In the genomic region with DNA sequence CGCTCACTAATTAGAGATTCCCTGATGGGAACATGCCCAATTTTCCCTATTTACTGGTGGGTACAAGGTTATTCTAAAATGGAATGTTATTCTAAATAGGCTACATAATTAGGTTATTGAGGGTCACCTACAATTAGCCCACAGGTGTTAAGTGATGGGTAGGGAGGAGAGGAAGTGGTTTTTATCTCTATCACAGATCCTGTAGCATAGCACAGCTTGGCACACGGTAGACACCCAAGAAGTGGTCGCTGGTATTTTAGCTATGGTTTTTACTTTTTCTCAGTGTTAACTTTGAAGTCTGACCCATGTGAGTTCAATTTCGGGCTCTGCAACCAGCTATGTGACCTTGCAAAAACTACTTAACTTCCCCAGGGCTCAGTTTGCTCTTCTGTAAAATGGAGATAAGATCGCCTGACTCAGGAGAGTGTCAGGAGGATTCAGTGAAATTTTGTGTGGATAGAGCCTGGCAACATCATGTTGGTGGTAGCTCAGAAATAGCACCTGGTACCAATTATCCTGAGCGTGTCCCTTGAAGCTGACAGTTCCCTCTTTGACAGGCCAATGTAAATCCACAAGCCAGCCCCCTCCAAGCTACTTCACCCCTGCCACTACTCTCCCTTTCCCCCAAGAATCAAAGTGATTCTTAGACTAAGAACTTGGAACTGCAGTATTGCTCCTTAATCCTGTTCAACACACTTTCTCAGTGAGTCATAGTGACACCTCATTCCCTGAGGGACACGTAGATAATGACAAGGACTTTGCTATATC, we compare ENCODE assay signal across 20 cellular contexts. TPM values are rescaled to one million over a fixed set of nuclear protein-coding genes. Genes with fewer than 3 reads are reported as not detected.
DNase-seq lines count a peak whose midpoint lies in the region; ATAC-seq and TF ChIP-seq lines count a peak whose summit lies in the region.
"Had no signal": no experiment of that assay in that cellular context is flagged by ENCODE, and none has a peak within 500 bp of the region (broad histone marks: within the 10 kb centered on the region; RNA-seq: fewer than 3 reads in every experiment).

No MANE protein-coding gene starts in this region.

- H2BK12ac ChIP-seq in trophoblast cell (ENCODE audit: low read length): peak overlapping the region; percentile 74

- no peaks in the 10 kb centered on the region for H3K9me3 Mint-ChIP-seq in chondrocyte (ENCODE audit: low read depth)
- H3K9me3 Mint-ChIP-seq: memory B cell had no signal

- no peak overlapping the region for H3K4me3 Mint-ChIP-seq in chondrocyte (ENCODE audit: unreplicated experiment)
- H3K4me3 Mint-ChIP-seq: activated CD8-positive, alpha-beta T cell treated with anti-CD3 and anti-CD28 coated beads, Interleukin-2, amount 10 ng/mL, durations not matched to agents 7 days and 5 days; B cell; memory B cell; neural crest cell had no signal

- no peak overlapping the region for H2AK5ac ChIP-seq in trophoblast cell (ENCODE audit: low read length)

- H3K36me3 ChIP-seq in PC-3 (ENCODE audit: low read depth, low read length): no peaks in the 10 kb centered on the region
- no peaks in the 10 kb centered on the region for H3K36me3 ChIP-seq in trophoblast cell (ENCODE audit: control insufficient read depth in 1 of 2, insufficient read depth in 2 of 2, low read length in 2 of 2)
- H3K36me3 ChIP-seq: cardiac muscle cell, WERI-Rb-1 had no signal

- peak overlapping the region; percentile 61 for H2BK120ac ChIP-seq in trophoblast cell (ENCODE audit: insufficient read depth, low read length, poor library complexity)

- H2AFZ ChIP-seq in PC-3 (ENCODE audit: low read length) (peak overlapping the region; percentile 17; the same call in 1 of the 2 replicates), trophoblast cell (ENCODE audit: insufficient read depth, low read length, poor library complexity) (no peak overlapping the region)

- H3K27me3 ChIP-seq in PC-3 (ENCODE audit: low read length): no peaks in the 10 kb centered on the region
- no peaks in the 10 kb centered on the region for H3K27me3 ChIP-seq in trophoblast cell (ENCODE audit: insufficient read depth, low read length)
- H3K27me3 ChIP-seq: cardiac muscle cell, heart right ventricle had no signal

- no TSS peak for BruUV-seq in PC-3 (replicated peaks; lab: Mats Ljungman, UMichigan)

- H4K20me1 ChIP-seq in PC-3 (ENCODE audit: low read length): no peaks in the 10 kb centered on the region

- peak overlapping the region; percentile 22 for H3K4me2 ChIP-seq in PC-3 (ENCODE audit: low read length)
- H3K4me2 ChIP-seq in trophoblast cell (ENCODE audit: low read length): no peak overlapping the region
- H3K4me2 ChIP-seq: KMS-11 had no signal

- peak overlapping the region; percentile 53 for H3K27ac Mint-ChIP-seq in chondrocyte (ENCODE audit: unreplicated experiment)
- H3K27ac Mint-ChIP-seq: activated CD8-positive, alpha-beta T cell treated with anti-CD3 and anti-CD28 coated beads, Interleukin-2, amount 10 ng/mL, durations not matched to agents 7 days and 5 days; B cell; memory B cell had no signal

- peaks cover 58% of the 10 kb centered on the region for H3K4me1 Mint-ChIP-seq in chondrocyte (ENCODE audit: low read depth)
- H3K4me1 Mint-ChIP-seq: B cell, memory B cell had no signal

- no peaks in the 10 kb centered on the region for H3K36me3 Mint-ChIP-seq in chondrocyte (ENCODE audit: low read depth)
- H3K36me3 Mint-ChIP-seq: memory B cell had no signal

- H3K14ac ChIP-seq in trophoblast cell (ENCODE audit: low read length): no peak overlapping the region

- DNase-seq in ELR (ENCODE audit: low read depth) (peak; percentile 58), PC-3 (peak; percentile 68), chondrocyte (ENCODE audit: low spot score) (no peak), trophoblast cell (peak; percentile 59 to 78), putamen (ENCODE audit: low spot score) (no peak)
- DNase-seq in stimulated activated CD4-positive, alpha-beta T cell treated with anti-CD3 and anti-CD28 coated beads, Interleukin-12 subunit alpha, Interleukin-12 subunit beta, amount 100 ng/mL, for 4 hours: no peak
- no peak for DNase-seq in activated effector memory CD4-positive, alpha-beta T cell treated with Interleukin-2 at 50 U/mL for 16 hours
- DNase-seq: activated CD8-positive, alpha-beta T cell treated with anti-CD3 and anti-CD28 coated beads, Interleukin-2, amount 10 ng/mL, durations not matched to agents 7 days and 5 days; GOT3; heart right ventricle; NCI-H1092; NCI-H2171 treated with DMSO at 0.1 percent for 48 hours; NCI-H82; WERI-Rb-1 had no signal

- CTCF ChIA-PET in PC-3 (lab: Charles Lee): no interaction called here

- peak overlapping the region; percentile 50 for H4K91ac ChIP-seq in trophoblast cell (ENCODE audit: low read depth, low read length)

- no peak overlapping the region for H2BK5ac ChIP-seq in trophoblast cell (ENCODE audit: low read depth, low read length, poor library complexity)

- intact Hi-C loops in PC-3 (cut with micrococcal nuclease): no loop called here

- H3K79me1 ChIP-seq in trophoblast cell (ENCODE audit: low read length): peaks cover 29% of the 10 kb centered on the region

- no peak overlapping the region for H3K23ac ChIP-seq in trophoblast cell (ENCODE audit: low read length)

- no peak overlapping the region for H3K4ac ChIP-seq in trophoblast cell (ENCODE audit: low read depth, low read length)

- H3K4me1 ChIP-seq in PC-3 (ENCODE audit: insufficient read depth, low read length) (peaks cover 40% of the 10 kb centered on the region), trophoblast cell (ENCODE audit: control insufficient read depth in 1 of 2, insufficient read depth in 2 of 2, low read length in 2 of 2) (peaks cover 23 to 38% of the 10 kb centered on the region in 2 experiments)

- H3K18ac ChIP-seq in trophoblast cell (ENCODE audit: low read length): peak overlapping the region; percentile 35

- POLR2A ChIA-PET in PC-3 (lab: Charles Lee; ENCODE audit: unreplicated experiment): no interaction called here

- no peak for TF ChIP-seq CTCF in PC-3 (conservative IDR thresholded peaks at IDR 0.05; ENCODE audit: low read depth, low read length)
- no peak for TF ChIP-seq CTCF in chondrocyte (IDR thresholded peaks at IDR 0.05)

- H3K27ac ChIP-seq in PC-3 (ENCODE audit: low read length) (peak overlapping the region; percentile 61), trophoblast cell (ENCODE audit: low read depth, low read length) (peak overlapping the region; percentile 60)
- H3K27ac ChIP-seq: cardiac muscle cell, heart right ventricle, KMS-11, WERI-Rb-1 had no signal

- no peaks in the 10 kb centered on the region for H3K9me2 ChIP-seq in PC-3 (replicated peaks; ENCODE audit: low read length)

- H4K12ac ChIP-seq in trophoblast cell (ENCODE audit: low read depth, low read length): no peak overlapping the region

- H3F3A ChIP-seq in PC-3 (ENCODE audit: low read length, unreplicated experiment): peaks cover 3% of the 10 kb centered on the region

- H3K79me2 ChIP-seq in PC-3 (ENCODE audit: low read length) (no peaks in the 10 kb centered on the region), trophoblast cell (ENCODE audit: control insufficient read depth, insufficient read depth, low read length, poor library complexity) (peaks cover 3% of the 10 kb centered on the region)

- H4K8ac ChIP-seq in trophoblast cell (ENCODE audit: low read depth, low read length): no peak overlapping the region

- no peaks in the 10 kb centered on the region for H3K9me3 ChIP-seq in PC-3 (ENCODE audit: low read length)
- H3K9me3 ChIP-seq in trophoblast cell (ENCODE audit: insufficient read depth, low read depth, low read length): no peaks in the 10 kb centered on the region
- H3K9me3 ChIP-seq: heart right ventricle had no signal

- no peak overlapping the region for H3K4me3 ChIP-seq in PC-3 (ENCODE audit: low read length)
- H3K4me3 ChIP-seq in trophoblast cell (ENCODE audit: low read depth, low read length): no peak overlapping the region
- H3K4me3 ChIP-seq: cardiac muscle cell, heart right ventricle had no signal

- H3K9ac ChIP-seq in PC-3 (ENCODE audit: low read length): no peak overlapping the region; the same call in 1 of the 2 replicates
- no peak overlapping the region for H3K9ac ChIP-seq in trophoblast cell (ENCODE audit: low read length)
- H3K9ac ChIP-seq: KMS-11 had no signal

- no peaks in the 10 kb centered on the region for H3K27me3 Mint-ChIP-seq in chondrocyte (ENCODE audit: low read depth)
- H3K27me3 Mint-ChIP-seq: memory B cell had no signal

- WGBS in trophoblast cell (ENCODE audit: extremely low coverage, insufficient coverage, insufficient read length): no CpG with 5 or more reads among the region's 7 CpGs

- ATAC-seq in PC-3: peak; percentile 64
- no peak for ATAC-seq in HG02759 (IDR thresholded peaks at IDR 0.05; ENCODE audit: unreplicated experiment)
- ATAC-seq: activated CD8-positive, alpha-beta T cell treated with anti-CD3 and anti-CD28 coated beads, Interleukin-2, amount 10 ng/mL, durations not matched to agents 7 days and 5 days had no signal

RNA-seq across cellular contexts. Expression of gene LMCD1, which starts 8.7 kb away (rescaled TPM):
- total RNA-seq in PC-3 (2014; rRNA removed) (8.2 and 9.1 TPM in 2 replicates), chondrocyte (260 to 268 TPM (median 263 TPM) in 3 replicates)
- polyA plus RNA-seq in trophoblast cell (2013): 47.8 and 49.5 TPM in 2 replicates

Comparison
In these comparisons a context has a peak if more than half of its experiments do, and no peak if none do; other contexts are left out.
1. DNase-seq: peak in ELR (single experiment), PC-3 (single experiment) and trophoblast cell (2 of 2); none in chondrocyte (single experiment), putamen (single experiment), stimulated activated CD4-positive, alpha-beta T cell treated with anti-CD3 and anti-CD28 coated beads, Interleukin-12 subunit alpha, Interleukin-12 subunit beta, amount 100 ng/mL, for 4 hours (single experiment) and activated effector memory CD4-positive, alpha-beta T cell treated with Interleukin-2 at 50 U/mL for 16 hours (single experiment).
2. RNA of gene LMCD1, which starts 8.7 kb away (total RNA-seq): 260 to 268 TPM in chondrocyte; 8.2 to 9.1 TPM in PC-3; every median in the first group is over 10 times any median in the second.